ENCODE assay signal across 21 cellular contexts in the genomic region with DNA sequence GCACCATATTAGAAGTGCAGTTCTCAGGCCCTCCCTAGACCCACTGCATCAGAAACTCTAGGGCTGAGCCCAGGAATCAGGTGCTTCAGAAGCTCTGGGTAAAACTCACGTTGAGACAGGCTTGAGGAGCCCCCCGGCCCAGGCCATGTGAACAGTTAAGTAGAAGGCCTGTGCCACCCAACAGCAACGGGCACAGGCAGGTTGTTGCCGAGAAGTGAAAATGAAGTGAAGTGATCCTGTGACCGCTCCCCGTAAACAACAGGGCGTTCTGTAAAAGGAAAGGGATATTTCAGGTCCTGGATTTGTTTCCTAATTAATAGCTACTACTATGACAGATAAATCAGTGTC.
DNase-seq lines count a peak whose midpoint lies in the region; ATAC-seq and TF ChIP-seq lines count a peak whose summit lies in the region.
"Had no signal": no experiment of that assay in that cellular context is flagged by ENCODE, and none has a peak within 500 bp of the region (broad histone marks: within the 10 kb centered on the region; RNA-seq: fewer than 3 reads in every experiment).

No MANE protein-coding gene starts in this region.

- H3K9me3 ChIP-seq in right atrium auricular region (peaks cover 0 to under 1% of the 10 kb centered on the region in 2 donors), heart right ventricle (peaks cover 0 to 2% (median 0%) of the 10 kb centered on the region in 11 donors), sigmoid colon (no peaks in the 10 kb centered on the region), colonic mucosa (no peaks in the 10 kb centered on the region)
- H3K9me3 ChIP-seq: A549, BE2C had no signal

- H3K27ac ChIP-seq in right atrium auricular region = no peak overlapping the region
- H3K27ac ChIP-seq in heart right ventricle = no peak overlapping the region
- H3K27ac ChIP-seq in sigmoid colon = no peak overlapping the region
- no peak overlapping the region for H3K27ac ChIP-seq in colonic mucosa
- H3K27ac ChIP-seq: A549; BLaER1 treated with 17β-estradiol and CSF1 and Interleukin-3, amounts not matched to agents 10 nM and 100 nM had no signal

- H3K27me3 ChIP-seq in right atrium auricular region = no peaks in the 10 kb centered on the region
- H3K27me3 ChIP-seq in heart right ventricle = no peaks in the 10 kb centered on the region
- H3K27me3 ChIP-seq in sigmoid colon = no peaks in the 10 kb centered on the region
- H3K27me3 ChIP-seq in colonic mucosa = no peaks in the 10 kb centered on the region
- H3K27me3 ChIP-seq: BE2C; BLaER1 treated with 17β-estradiol and CSF1 and Interleukin-3, amounts not matched to agents 10 nM and 100 nM had no signal

- WGBS in heart right ventricle, 2 donors = 89 to 97% methylated on average over 7 of the region's 7 CpGs
- 91 to 98% methylated on average over 7 of the region's 7 CpGs for WGBS in sigmoid colon, 2 donors

- H3K36me3 ChIP-seq in right atrium auricular region = peaks cover 63% of the 10 kb centered on the region
- H3K36me3 ChIP-seq in heart right ventricle = peaks cover 0 to 97% (median 54%) of the 10 kb centered on the region in 9 donors
- H3K36me3 ChIP-seq in sigmoid colon = peaks cover 16 to 64% (median 27%) of the 10 kb centered on the region in 4 donors
- H3K36me3 ChIP-seq in colonic mucosa = no peaks in the 10 kb centered on the region

- intact Hi-C loops in heart right ventricle (cut with DNase I) (no loop called here), sigmoid colon (cut with DNase I) (no loop called here), colonic mucosa (cut with DNase I) (no loop called here)

- H3K4me3 ChIP-seq in right atrium auricular region (no peak overlapping the region), heart right ventricle (no peak overlapping the region), sigmoid colon (no peak overlapping the region), colonic mucosa (no peak overlapping the region)
- H3K4me3 ChIP-seq: A549; BLaER1 treated with 17β-estradiol and CSF1 and Interleukin-3, amounts not matched to agents 10 nM and 100 nM had no signal

- H3K9ac ChIP-seq in colonic mucosa (ENCODE audit: low read depth in 2 of 2, low read length in 2 of 2) = no peak overlapping the region
- H3K9ac ChIP-seq: BLaER1 treated with 17β-estradiol and CSF1 and Interleukin-3, amounts not matched to agents 10 nM and 100 nM had no signal

- TF ChIP-seq CTCF in right atrium auricular region (IDR thresholded peaks at IDR 0.05) (no peak), heart right ventricle (IDR thresholded peaks at IDR 0.05) (no peak), sigmoid colon (IDR thresholded peaks at IDR 0.05) (no peak), colonic mucosa (IDR thresholded peaks at IDR 0.05) (no peak)

- TF ChIP-seq POLR2A in sigmoid colon (IDR thresholded peaks at IDR 0.05) = no peak

- no peak for ATAC-seq in heart right ventricle
- ATAC-seq: A549 had no signal

- peak; percentile 49 for DNase-seq in right atrium auricular region (ENCODE audit: low spot score)
- DNase-seq in heart right ventricle = no peak
- DNase-seq in epidermal melanocyte (ENCODE audit: insufficient read length, low spot score) = peak; percentile 13
- DNase-seq in sigmoid colon = peak; percentile 27
- DNase-seq in colonic mucosa = no peak
- no peak for DNase-seq in H4 (ENCODE audit: low spot score)
- no peak for DNase-seq in DMS 273 (lab: John Stamatoyannopoulos, UW; ENCODE audit: unreplicated experiment)
- DNase-seq: 8988T; ACHN; AML-193; BE2C; CD4-positive, alpha-beta T cell; CD8-positive, alpha-beta memory T cell; DMS53; DMS79 treated with DMSO at 0.1 percent for 48 hours; GF-D8; GOT3; H7; HCEC 1CT had no signal

- no peaks in the 10 kb centered on the region for H3K4me1 ChIP-seq in right atrium auricular region
- H3K4me1 ChIP-seq in heart right ventricle = no peaks in the 10 kb centered on the region
- H3K4me1 ChIP-seq in sigmoid colon = no peaks in the 10 kb centered on the region
- no peaks in the 10 kb centered on the region for H3K4me1 ChIP-seq in colonic mucosa
- H3K4me1 ChIP-seq: A549, BE2C had no signal

- TF ChIP-seq EP300 in sigmoid colon (IDR thresholded peaks at IDR 0.05) = no peak

Comparison
In these comparisons a context has a peak if more than half of its experiments do, and no peak if none do; other contexts are left out.
1. DNase-seq: peak in right atrium auricular region (single experiment), epidermal melanocyte (single experiment) and sigmoid colon (single experiment); none in heart right ventricle (0 of 2), colonic mucosa (single experiment), H4 (single experiment) and DMS 273 (single experiment).